18 cellular contexts compared by ENCODE assay signal in the genomic region with DNA sequence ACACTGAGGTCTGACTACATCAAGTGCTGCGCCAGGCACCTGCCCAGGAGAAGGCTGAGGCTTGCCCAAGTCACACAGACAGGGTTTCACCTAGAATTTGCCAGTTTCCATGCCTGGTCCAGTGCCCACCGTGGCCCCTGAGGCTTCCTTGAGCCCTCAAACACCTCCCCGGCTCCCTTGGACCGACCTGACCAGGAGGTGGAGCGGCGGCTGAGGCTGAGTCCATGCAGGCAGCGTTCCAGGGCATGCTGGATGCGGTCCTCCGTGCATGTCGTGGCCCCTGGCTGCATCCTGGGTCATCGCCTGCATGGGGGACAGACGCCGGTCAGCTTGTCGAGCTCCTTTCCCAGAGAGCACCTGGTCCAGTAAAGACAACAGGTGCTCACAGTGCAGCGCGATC. TPM values are rescaled to one million over a fixed set of nuclear protein-coding genes. Genes with fewer than 3 reads are reported as not detected.
A peak's percentile ranks its signal among the peaks of the same experiment; 100 is the strongest.
DNase-seq lines count a peak whose midpoint lies in the region; ATAC-seq and TF ChIP-seq lines count a peak whose summit lies in the region.
"Had no signal": no experiment of that assay in that cellular context is flagged by ENCODE, and none has a peak within 500 bp of the region (broad histone marks: within the 10 kb centered on the region; RNA-seq: fewer than 3 reads in every experiment).

No MANE protein-coding gene starts in this region.

- 0 out of 2 replicates have a peak overlapping the region, but pooled peaks have one; percentile 49 for H3K27ac Mint-ChIP-seq in WTC11
- H3K27ac Mint-ChIP-seq in immature natural killer cell, result peak overlapping the region in 4 of 6 donors; percentile 68 to 89 (median 68)
- H3K27ac Mint-ChIP-seq in stimulated activated memory B cell treated with anti-CD40 and anti-IgM and Interleukin-4, amounts not matched to agents 10 μg/mL and 1 μg/mL and 100 μg/mL, for 72 hours, result peak overlapping the region; percentile 87
- H3K27ac Mint-ChIP-seq: GM23338 had no signal

- H3K36me3 ChIP-seq in brain microvascular endothelial cell (replicated peaks), result no peaks in the 10 kb centered on the region
- H3K36me3 ChIP-seq: SJCRH30 had no signal

- ATAC-seq in WTC11, result no peak
- no peak for ATAC-seq in stimulated activated memory B cell treated with anti-CD40 and anti-IgM and Interleukin-4, amounts not matched to agents 10 μg/mL and 1 μg/mL and 100 μg/mL, for 72 hours
- ATAC-seq: GM23338, K562 had no signal

- H3K9me3 Mint-ChIP-seq in WTC11 (no peaks in the 10 kb centered on the region), immature natural killer cell (no peaks in the 10 kb centered on the region)
- H3K9me3 Mint-ChIP-seq in stimulated activated memory B cell treated with anti-CD40 and anti-IgM and Interleukin-4, amounts not matched to agents 10 μg/mL and 1 μg/mL and 100 μg/mL, for 72 hours, result no peaks in the 10 kb centered on the region
- H3K9me3 Mint-ChIP-seq: GM23338 had no signal

- POLR2A ChIA-PET in GM10248 (lab: Yijun Ruan, JAX), result interaction anchor here (1.0 to 1.1 kb wide), 2 partner anchors 10 to 16 kb away, joined by 3 read pairs; no protein-coding TSS in a partner anchor
- POLR2A ChIA-PET in WTC11 (lab: Charles Lee), result no interaction called here

- peak; percentile 9 for DNase-seq in GM10248 (ENCODE audit: extremely low spot score)
- no peak for DNase-seq in WTC11 (ENCODE audit: low spot score)
- DNase-seq in immature natural killer cell, result no peak
- DNase-seq in central memory CD4-positive, alpha-beta T cell, result no peak
- DNase-seq in NCI-H2081 (lab: John Stamatoyannopoulos, UW), result no peak
- no peak for DNase-seq in brain microvascular endothelial cell
- DNase-seq: COR-L47; NCI-H1436 treated with DMSO at 0.1 percent for 48 hours; NCI-H2081 treated with DMSO at 0.1 percent for 48 hours; NCI-H524 treated with DMSO at 0.1 percent for 48 hours; NK-92 treated with Interleukin-12 subunit alpha and Interleukin-12 subunit beta, amount 100 ng/mL, for 24 hours; SJCRH30 had no signal

- no peak overlapping the region for H3K27ac ChIP-seq in brain microvascular endothelial cell
- H3K27ac ChIP-seq: HL-60, RWPE1, SJCRH30 had no signal

- H3K27me3 Mint-ChIP-seq in WTC11 (ENCODE audit: low read depth) (no peaks in the 10 kb centered on the region), immature natural killer cell (ENCODE audit: low read depth in 3 of 3) (peaks cover 0 to 9% (median 2%) of the 10 kb centered on the region in 3 donors)
- H3K27me3 Mint-ChIP-seq in stimulated activated memory B cell treated with anti-CD40 and anti-IgM and Interleukin-4, amounts not matched to agents 10 μg/mL and 1 μg/mL and 100 μg/mL, for 72 hours, result no peaks in the 10 kb centered on the region

- H3K4me1 Mint-ChIP-seq in WTC11 (no peaks in the 10 kb centered on the region), immature natural killer cell (peaks cover 53 to 58% of the 10 kb centered on the region in 2 donors)
- H3K4me1 Mint-ChIP-seq in stimulated activated memory B cell treated with anti-CD40 and anti-IgM and Interleukin-4, amounts not matched to agents 10 μg/mL and 1 μg/mL and 100 μg/mL, for 72 hours, result peaks cover 76% of the 10 kb centered on the region
- H3K4me1 Mint-ChIP-seq: GM23338 had no signal

- TF ChIP-seq CTCF in GM10248 (IDR thresholded peaks at IDR 0.05; ENCODE audit: control extremely low read depth, extremely low read depth, low read depth, missing control alignments) (no peak), WTC11 (IDR thresholded peaks at IDR 0.05) (no peak), brain microvascular endothelial cell (IDR thresholded peaks at IDR 0.05; ENCODE audit: low read depth, low read length, missing control alignments) (no peak)

- H3K36me3 Mint-ChIP-seq in WTC11, result no peaks in the 10 kb centered on the region
- H3K36me3 Mint-ChIP-seq in immature natural killer cell, result peaks cover 6 to 36% (median 20%) of the 10 kb centered on the region in 3 donors
- H3K36me3 Mint-ChIP-seq in stimulated activated memory B cell treated with anti-CD40 and anti-IgM and Interleukin-4, amounts not matched to agents 10 μg/mL and 1 μg/mL and 100 μg/mL, for 72 hours, result peaks cover 52% of the 10 kb centered on the region

- H3K4me3 Mint-ChIP-seq in WTC11 (no peak overlapping the region), immature natural killer cell (no peak overlapping the region)
- H3K4me3 Mint-ChIP-seq in stimulated activated memory B cell treated with anti-CD40 and anti-IgM and Interleukin-4, amounts not matched to agents 10 μg/mL and 1 μg/mL and 100 μg/mL, for 72 hours, result no peak overlapping the region
- H3K4me3 Mint-ChIP-seq: GM23338 had no signal

- CTCF ChIA-PET in GM10248 (lab: Yijun Ruan, JAX), result interaction anchor here (1.0 to 9.1 kb wide), 6 partner anchors 9 to 527 kb away, joined by 3 to 67 read pairs (median 16); no protein-coding TSS in a partner anchor
- CTCF ChIA-PET in WTC11 (lab: Charles Lee), result interaction anchor here (1.0 to 3.2 kb wide), 4 partner anchors 10 to 112 kb away, joined by 4 to 13 read pairs (median 6); no protein-coding TSS in a partner anchor

- H3K27me3 ChIP-seq in brain microvascular endothelial cell (replicated peaks), result no peaks in the 10 kb centered on the region
- H3K27me3 ChIP-seq: BLaER1 treated with 17β-estradiol and CSF1 and Interleukin-3, amounts not matched to agents 10 nM and 100 nM; SJCRH30 had no signal

- in situ Hi-C loops in brain microvascular endothelial cell (cut with HindIII; ENCODE audit: low pct_ligation_motif_present, low sequenced_read_pairs), result no loop called here

- no peak overlapping the region for H3K4me3 ChIP-seq in brain microvascular endothelial cell (ENCODE audit: low read depth, low read length)
- H3K4me3 ChIP-seq: BLaER1 treated with 17β-estradiol and CSF1 and Interleukin-3, amounts not matched to agents 10 nM and 100 nM; GM23338; K562; SJCRH30 had no signal

TF ChIP-seq in WTC11, 78 proteins besides CTCF, POLR2A, EP300 and RAD21:
- TF ChIP-seq, protein P1, sequence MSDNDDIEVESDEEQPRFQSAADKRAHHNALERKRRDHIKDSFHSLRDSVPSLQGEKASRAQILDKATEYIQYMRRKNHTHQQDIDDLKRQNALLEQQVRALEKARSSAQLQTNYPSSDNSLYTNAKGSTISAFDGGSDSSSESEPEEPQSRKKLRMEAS (CRISPR knock-in tag; IDR thresholded peaks at IDR 0.05), result no peak
- TF ChIP-seq SP1 (CRISPR knock-in tag; conservative IDR thresholded peaks at IDR 0.05), result no peak
- no peak for TF ChIP-seq MYBL2 (CRISPR knock-in tag; IDR thresholded peaks at IDR 0.05)
- no peak for TF ChIP-seq OVOL2 (CRISPR knock-in tag; IDR thresholded peaks at IDR 0.05; ENCODE audit: borderline replicate concordance)
- no peak for TF ChIP-seq ZNF396 (CRISPR knock-in tag; IDR thresholded peaks at IDR 0.05; ENCODE audit: borderline replicate concordance)

RNA-seq across cellular contexts. Expression of a gene that starts 43.7 kb away (rescaled TPM):
- total RNA-seq in WTC11 (2021), result 0.15 to 0.23 TPM (median 0.21 TPM) in 3 replicates
- polyA plus RNA-seq in immature natural killer cell, result under 1 TPM in 2 of 3 donors, not detected in 1; 0.18 to 0.57 TPM
- total RNA-seq: SJCRH30 had no signal
- polyA plus RNA-seq: K562 had no signal

RNA-seq across cellular contexts. Expression of a gene that starts 54.3 kb away (rescaled TPM):
- total RNA-seq in WTC11 (2021), result 5.9 to 7.5 TPM (median 5.9 TPM) in 3 replicates
- polyA plus RNA-seq in immature natural killer cell, result 10 to 100 TPM; 26.7 to 90.9 (median 28.9) TPM
- total RNA-seq: SJCRH30 had no signal
